8 cellular contexts compared by ENCODE assay signal in the genomic region with DNA sequence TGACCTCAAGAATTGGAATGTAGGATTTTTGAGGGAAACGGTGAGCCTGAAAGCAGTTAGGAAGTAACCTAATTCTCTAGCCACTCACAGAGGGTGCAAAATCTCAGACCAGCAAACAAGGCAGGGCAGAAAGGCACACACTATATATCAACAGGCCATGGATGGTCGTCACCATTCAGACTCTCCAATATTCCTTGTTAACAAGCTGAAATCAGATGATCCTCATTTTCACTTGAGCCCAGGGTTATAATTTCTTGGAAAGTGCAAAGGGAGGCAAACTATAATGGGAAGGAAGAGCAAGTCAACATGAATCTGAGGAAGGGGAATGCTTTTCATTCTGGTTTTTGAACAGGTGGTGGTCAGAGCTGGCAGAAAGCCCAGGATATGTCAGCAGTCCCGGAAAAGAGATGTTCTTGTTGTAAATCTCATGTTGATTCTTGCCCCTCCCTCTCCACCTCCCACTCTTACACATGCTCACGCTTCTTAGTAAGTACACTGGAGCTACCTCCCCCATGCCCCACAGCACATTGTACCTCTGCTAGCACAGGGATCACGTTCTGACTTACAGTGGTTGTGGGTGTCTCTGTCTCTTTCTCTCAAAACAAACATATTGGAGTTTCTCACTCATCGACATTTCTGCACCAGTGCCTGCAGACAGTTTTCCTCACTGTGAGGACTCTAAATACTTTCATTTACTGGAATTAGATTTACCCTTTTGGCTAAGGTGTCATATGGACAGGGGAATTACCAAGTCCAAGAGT.
A peak's percentile ranks its signal among the peaks of the same experiment; 100 is the strongest.
DNase-seq lines count a peak whose midpoint lies in the region; ATAC-seq and TF ChIP-seq lines count a peak whose summit lies in the region.

No MANE protein-coding gene starts in this region.

- ATAC-seq in HG03066 (IDR thresholded peaks at IDR 0.05; ENCODE audit: low read depth, unreplicated experiment), result peak; percentile 73

- H3K4me3 ChIP-seq in kidney epithelial cell (ENCODE audit: low read depth, low read length), result no peak overlapping the region
- no peak overlapping the region for H3K4me3 ChIP-seq in MG63

- H3K9me3 ChIP-seq in MG63, result peaks cover 6% of the 10 kb centered on the region; the same call in 1 of the 2 replicates

- TF ChIP-seq CTCF in kidney epithelial cell (IDR thresholded peaks at IDR 0.05; ENCODE audit: insufficient read depth, low read length, poor library complexity, severe bottlenecking), result no peak

- H3K27me3 ChIP-seq in kidney epithelial cell (ENCODE audit: control insufficient read depth, insufficient read depth, low read length), result no peaks in the 10 kb centered on the region
- no peaks in the 10 kb centered on the region for H3K27me3 ChIP-seq in MG63

- peak; percentile 15 to 23 for DNase-seq in activated CD4-positive, alpha-beta T cell treated with anti-CD3 and anti-CD28 coated beads for 24 hours (ENCODE audit: low read depth in 2 of 2)
- no peak for DNase-seq in activated CD4-positive, alpha-beta T cell treated with anti-CD3 and anti-CD28 coated beads for 1 hour
- DNase-seq in NCI-H2227 treated with DMSO at 0.1 percent for 48 hours (lab: John Stamatoyannopoulos, UW) (peak; percentile 97), kidney epithelial cell (ENCODE audit: low read depth) (peak; percentile 95), MG63 (no peak)
- DNase-seq in activated CD8-positive, alpha-beta memory T cell treated with anti-CD3 and anti-CD28 coated beads, Interleukin-2, amount 50 U/mL, for 4 hours, result peak; percentile 47
- peak; percentile 12 to 47 for DNase-seq in stimulated activated CD8-positive, alpha-beta memory T cell treated with anti-CD3 and anti-CD28 coated beads, Interleukin-4, amount 100 ng/mL, for 4 hours (ENCODE audit: low read depth in 2 of 2, low spot score in 1 of 2)

- H3K36me3 ChIP-seq in kidney epithelial cell (ENCODE audit: control insufficient read depth, insufficient read depth, low read length), result no peaks in the 10 kb centered on the region
- H3K36me3 ChIP-seq in MG63, result no peaks in the 10 kb centered on the region

Comparison
In these comparisons a context has a peak if more than half of its experiments do, and no peak if none do; other contexts are left out.
1. DNase-seq: peak in activated CD4-positive, alpha-beta T cell treated with anti-CD3 and anti-CD28 coated beads for 24 hours (2 of 2), NCI-H2227 treated with DMSO at 0.1 percent for 48 hours (single experiment), activated CD8-positive, alpha-beta memory T cell treated with anti-CD3 and anti-CD28 coated beads, Interleukin-2, amount 50 U/mL, for 4 hours (single experiment), kidney epithelial cell (single experiment) and stimulated activated CD8-positive, alpha-beta memory T cell treated with anti-CD3 and anti-CD28 coated beads, Interleukin-4, amount 100 ng/mL, for 4 hours (2 of 2); none in activated CD4-positive, alpha-beta T cell treated with anti-CD3 and anti-CD28 coated beads for 1 hour (single experiment) and MG63 (single experiment).